1 cellular context compared by ENCODE assay signal in the genomic region with DNA sequence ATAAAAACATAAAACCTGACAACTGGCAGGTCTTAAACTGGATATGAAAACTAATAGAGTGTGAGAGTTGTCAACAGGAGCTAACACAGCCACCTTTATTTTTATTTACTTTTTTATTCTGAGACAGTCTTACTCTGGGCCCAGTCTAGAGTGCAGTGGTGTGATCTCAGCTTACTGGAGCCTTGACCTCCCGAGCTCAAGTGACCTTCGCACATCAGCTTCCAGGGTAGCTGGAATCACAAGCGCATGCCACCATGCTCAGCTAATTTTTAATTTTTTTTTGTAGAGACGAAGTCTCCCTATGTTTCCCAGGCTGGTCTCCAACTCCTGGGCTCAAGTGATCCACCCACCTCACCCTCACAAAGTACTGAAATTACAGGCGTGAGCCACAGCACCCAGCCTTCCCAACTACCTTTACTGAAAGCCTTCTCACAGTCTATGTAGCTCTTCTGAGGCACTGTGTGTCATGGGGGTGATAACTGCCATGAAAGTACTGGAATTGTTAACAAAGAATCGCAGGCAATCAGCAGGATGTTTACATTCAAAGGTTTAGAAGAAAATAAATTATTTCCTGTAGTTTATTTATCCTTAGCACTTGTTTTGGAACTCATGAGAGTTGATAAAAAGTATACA.
TF ChIP-seq lines count a peak whose summit lies in the region.

No MANE protein-coding gene starts in this region.

TF ChIP-seq in HepG2, 621 proteins besides CTCF, POLR2A, EP300 and RAD21:
- TF ChIP-seq MED13 (CRISPR knock-in tag; IDR thresholded peaks at IDR 0.05), result no peak
- TF ChIP-seq ZNF264 (CRISPR knock-in tag; IDR thresholded peaks at IDR 0.05), result no peak
- TF ChIP-seq, protein P1, sequence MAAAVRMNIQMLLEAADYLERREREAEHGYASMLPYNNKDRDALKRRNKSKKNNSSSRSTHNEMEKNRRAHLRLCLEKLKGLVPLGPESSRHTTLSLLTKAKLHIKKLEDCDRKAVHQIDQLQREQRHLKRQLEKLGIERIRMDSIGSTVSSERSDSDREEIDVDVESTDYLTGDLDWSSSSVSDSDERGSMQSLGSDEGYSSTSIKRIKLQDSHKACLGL (CRISPR knock-in tag; IDR thresholded peaks at IDR 0.05), result no peak
- TF ChIP-seq NFYB (CRISPR knock-in tag; IDR thresholded peaks at IDR 0.05), result no peak
- TF ChIP-seq ZNF20 (CRISPR knock-in tag; IDR thresholded peaks at IDR 0.05), result no peak
- no peak for TF ChIP-seq CC2D1A (CRISPR knock-in tag; IDR thresholded peaks at IDR 0.05)
- no peak for TF ChIP-seq GTF3A (CRISPR knock-in tag; conservative IDR thresholded peaks at IDR 0.05)
- peak; percentile 20; the same call in 1 of the 2 replicates for TF ChIP-seq SALL1 (CRISPR knock-in tag; IDR thresholded peaks at IDR 0.05)
- TF ChIP-seq ZNF558 (CRISPR knock-in tag; IDR thresholded peaks at IDR 0.05; ENCODE audit: borderline replicate concordance), result no peak
- TF ChIP-seq ZNF251 (CRISPR knock-in tag; IDR thresholded peaks at IDR 0.05), result no peak
- TF ChIP-seq, protein P2, sequence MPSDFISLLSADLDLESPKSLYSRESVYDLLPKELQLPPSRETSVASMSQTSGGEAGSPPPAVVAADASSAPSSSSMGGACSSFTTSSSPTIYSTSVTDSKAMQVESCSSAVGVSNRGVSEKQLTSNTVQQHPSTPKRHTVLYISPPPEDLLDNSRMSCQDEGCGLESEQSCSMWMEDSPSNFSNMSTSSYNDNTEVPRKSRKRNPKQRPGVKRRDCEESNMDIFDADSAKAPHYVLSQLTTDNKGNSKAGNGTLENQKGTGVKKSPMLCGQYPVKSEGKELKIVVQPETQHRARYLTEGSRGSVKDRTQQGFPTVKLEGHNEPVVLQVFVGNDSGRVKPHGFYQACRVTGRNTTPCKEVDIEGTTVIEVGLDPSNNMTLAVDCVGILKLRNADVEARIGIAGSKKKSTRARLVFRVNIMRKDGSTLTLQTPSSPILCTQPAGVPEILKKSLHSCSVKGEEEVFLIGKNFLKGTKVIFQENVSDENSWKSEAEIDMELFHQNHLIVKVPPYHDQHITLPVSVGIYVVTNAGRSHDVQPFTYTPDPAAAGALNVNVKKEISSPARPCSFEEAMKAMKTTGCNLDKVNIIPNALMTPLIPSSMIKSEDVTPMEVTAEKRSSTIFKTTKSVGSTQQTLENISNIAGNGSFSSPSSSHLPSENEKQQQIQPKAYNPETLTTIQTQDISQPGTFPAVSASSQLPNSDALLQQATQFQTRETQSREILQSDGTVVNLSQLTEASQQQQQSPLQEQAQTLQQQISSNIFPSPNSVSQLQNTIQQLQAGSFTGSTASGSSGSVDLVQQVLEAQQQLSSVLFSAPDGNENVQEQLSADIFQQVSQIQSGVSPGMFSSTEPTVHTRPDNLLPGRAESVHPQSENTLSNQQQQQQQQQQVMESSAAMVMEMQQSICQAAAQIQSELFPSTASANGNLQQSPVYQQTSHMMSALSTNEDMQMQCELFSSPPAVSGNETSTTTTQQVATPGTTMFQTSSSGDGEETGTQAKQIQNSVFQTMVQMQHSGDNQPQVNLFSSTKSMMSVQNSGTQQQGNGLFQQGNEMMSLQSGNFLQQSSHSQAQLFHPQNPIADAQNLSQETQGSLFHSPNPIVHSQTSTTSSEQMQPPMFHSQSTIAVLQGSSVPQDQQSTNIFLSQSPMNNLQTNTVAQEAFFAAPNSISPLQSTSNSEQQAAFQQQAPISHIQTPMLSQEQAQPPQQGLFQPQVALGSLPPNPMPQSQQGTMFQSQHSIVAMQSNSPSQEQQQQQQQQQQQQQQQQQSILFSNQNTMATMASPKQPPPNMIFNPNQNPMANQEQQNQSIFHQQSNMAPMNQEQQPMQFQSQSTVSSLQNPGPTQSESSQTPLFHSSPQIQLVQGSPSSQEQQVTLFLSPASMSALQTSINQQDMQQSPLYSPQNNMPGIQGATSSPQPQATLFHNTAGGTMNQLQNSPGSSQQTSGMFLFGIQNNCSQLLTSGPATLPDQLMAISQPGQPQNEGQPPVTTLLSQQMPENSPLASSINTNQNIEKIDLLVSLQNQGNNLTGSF (CRISPR knock-in tag; IDR thresholded peaks at IDR 0.05), result no peak
- no peak for TF ChIP-seq EZH2 (conservative IDR thresholded peaks at IDR 0.05; ENCODE audit: low read depth, low read length)
- TF ChIP-seq, protein P3, sequence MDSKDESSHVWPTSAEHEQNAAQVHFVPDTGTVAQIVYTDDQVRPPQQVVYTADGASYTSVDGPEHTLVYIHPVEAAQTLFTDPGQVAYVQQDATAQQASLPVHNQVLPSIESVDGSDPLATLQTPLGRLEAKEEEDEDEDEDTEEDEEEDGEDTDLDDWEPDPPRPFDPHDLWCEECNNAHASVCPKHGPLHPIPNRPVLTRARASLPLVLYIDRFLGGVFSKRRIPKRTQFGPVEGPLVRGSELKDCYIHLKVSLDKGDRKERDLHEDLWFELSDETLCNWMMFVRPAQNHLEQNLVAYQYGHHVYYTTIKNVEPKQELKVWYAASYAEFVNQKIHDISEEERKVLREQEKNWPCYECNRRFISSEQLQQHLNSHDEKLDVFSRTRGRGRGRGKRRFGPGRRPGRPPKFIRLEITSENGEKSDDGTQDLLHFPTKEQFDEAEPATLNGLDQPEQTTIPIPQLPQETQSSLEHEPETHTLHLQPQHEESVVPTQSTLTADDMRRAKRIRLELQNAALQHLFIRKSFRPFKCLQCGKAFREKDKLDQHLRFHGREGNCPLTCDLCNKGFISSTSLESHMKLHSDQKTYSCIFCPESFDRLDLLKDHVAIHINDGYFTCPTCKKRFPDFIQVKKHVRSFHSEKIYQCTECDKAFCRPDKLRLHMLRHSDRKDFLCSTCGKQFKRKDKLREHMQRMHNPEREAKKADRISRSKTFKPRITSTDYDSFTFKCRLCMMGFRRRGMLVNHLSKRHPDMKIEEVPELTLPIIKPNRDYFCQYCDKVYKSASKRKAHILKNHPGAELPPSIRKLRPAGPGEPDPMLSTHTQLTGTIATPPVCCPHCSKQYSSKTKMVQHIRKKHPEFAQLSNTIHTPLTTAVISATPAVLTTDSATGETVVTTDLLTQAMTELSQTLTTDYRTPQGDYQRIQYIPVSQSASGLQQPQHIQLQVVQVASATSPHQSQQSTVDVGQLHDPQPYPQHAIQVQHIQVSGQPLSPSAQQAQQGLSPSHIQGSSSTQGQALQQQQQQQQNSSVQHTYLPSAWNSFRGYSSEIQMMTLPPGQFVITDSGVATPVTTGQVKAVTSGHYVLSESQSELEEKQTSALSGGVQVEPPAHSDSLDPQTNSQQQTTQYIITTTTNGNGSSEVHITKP (CRISPR knock-in tag; IDR thresholded peaks at IDR 0.05; ENCODE audit: low read depth), result no peak
- TF ChIP-seq, protein P4, sequence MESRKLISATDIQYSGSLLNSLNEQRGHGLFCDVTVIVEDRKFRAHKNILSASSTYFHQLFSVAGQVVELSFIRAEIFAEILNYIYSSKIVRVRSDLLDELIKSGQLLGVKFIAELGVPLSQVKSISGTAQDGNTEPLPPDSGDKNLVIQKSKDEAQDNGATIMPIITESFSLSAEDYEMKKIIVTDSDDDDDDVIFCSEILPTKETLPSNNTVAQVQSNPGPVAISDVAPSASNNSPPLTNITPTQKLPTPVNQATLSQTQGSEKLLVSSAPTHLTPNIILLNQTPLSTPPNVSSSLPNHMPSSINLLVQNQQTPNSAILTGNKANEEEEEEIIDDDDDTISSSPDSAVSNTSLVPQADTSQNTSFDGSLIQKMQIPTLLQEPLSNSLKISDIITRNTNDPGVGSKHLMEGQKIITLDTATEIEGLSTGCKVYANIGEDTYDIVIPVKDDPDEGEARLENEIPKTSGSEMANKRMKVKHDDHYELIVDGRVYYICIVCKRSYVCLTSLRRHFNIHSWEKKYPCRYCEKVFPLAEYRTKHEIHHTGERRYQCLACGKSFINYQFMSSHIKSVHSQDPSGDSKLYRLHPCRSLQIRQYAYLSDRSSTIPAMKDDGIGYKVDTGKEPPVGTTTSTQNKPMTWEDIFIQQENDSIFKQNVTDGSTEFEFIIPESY (CRISPR knock-in tag; IDR thresholded peaks at IDR 0.05), result no peak
- TF ChIP-seq NFKBIZ (CRISPR knock-in tag; IDR thresholded peaks at IDR 0.05), result no peak
- TF ChIP-seq NR2F1 (CRISPR knock-in tag; IDR thresholded peaks at IDR 0.05), result 0 out of 4 replicates have a peak, but pooled peaks of 1 of the 2 experiments have one; percentile 10
- TF ChIP-seq, protein P5, sequence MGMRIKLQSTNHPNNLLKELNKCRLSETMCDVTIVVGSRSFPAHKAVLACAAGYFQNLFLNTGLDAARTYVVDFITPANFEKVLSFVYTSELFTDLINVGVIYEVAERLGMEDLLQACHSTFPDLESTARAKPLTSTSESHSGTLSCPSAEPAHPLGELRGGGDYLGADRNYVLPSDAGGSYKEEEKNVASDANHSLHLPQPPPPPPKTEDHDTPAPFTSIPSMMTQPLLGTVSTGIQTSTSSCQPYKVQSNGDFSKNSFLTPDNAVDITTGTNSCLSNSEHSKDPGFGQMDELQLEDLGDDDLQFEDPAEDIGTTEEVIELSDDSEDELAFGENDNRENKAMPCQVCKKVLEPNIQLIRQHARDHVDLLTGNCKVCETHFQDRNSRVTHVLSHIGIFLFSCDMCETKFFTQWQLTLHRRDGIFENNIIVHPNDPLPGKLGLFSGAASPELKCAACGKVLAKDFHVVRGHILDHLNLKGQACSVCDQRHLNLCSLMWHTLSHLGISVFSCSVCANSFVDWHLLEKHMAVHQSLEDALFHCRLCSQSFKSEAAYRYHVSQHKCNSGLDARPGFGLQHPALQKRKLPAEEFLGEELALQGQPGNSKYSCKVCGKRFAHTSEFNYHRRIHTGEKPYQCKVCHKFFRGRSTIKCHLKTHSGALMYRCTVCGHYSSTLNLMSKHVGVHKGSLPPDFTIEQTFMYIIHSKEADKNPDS (CRISPR knock-in tag; IDR thresholded peaks at IDR 0.05), result no peak
- TF ChIP-seq ZNF121 (CRISPR knock-in tag; IDR thresholded peaks at IDR 0.05), result no peak
- TF ChIP-seq, protein P6, sequence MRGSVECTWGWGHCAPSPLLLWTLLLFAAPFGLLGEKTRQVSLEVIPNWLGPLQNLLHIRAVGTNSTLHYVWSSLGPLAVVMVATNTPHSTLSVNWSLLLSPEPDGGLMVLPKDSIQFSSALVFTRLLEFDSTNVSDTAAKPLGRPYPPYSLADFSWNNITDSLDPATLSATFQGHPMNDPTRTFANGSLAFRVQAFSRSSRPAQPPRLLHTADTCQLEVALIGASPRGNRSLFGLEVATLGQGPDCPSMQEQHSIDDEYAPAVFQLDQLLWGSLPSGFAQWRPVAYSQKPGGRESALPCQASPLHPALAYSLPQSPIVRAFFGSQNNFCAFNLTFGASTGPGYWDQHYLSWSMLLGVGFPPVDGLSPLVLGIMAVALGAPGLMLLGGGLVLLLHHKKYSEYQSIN (CRISPR knock-in tag; IDR thresholded peaks at IDR 0.05; ENCODE audit: borderline replicate concordance), result no peak
- no peak for TF ChIP-seq SOX6 (IDR thresholded peaks at IDR 0.05)
- TF ChIP-seq SOX6 (CRISPR knock-in tag; IDR thresholded peaks at IDR 0.05), result 0 out of 2 replicates have a peak, but pooled peaks have one; percentile 13
- no peak for TF ChIP-seq MIER3 (CRISPR knock-in tag; IDR thresholded peaks at IDR 0.05; ENCODE audit: borderline replicate concordance)
- TF ChIP-seq BRD4 (CRISPR knock-in tag; IDR thresholded peaks at IDR 0.05), result no peak
- TF ChIP-seq ZNF552 (CRISPR knock-in tag; IDR thresholded peaks at IDR 0.05; ENCODE audit: borderline replicate concordance), result no peak
- TF ChIP-seq NR2F6 (IDR thresholded peaks at IDR 0.05), result peak; percentile 51; the same call in 1 of the 2 replicates
- peak; percentile 57; the same call in 1 of the 2 replicates for TF ChIP-seq NR2F6 (CRISPR knock-in tag; IDR thresholded peaks at IDR 0.05)
- TF ChIP-seq, protein P7, sequence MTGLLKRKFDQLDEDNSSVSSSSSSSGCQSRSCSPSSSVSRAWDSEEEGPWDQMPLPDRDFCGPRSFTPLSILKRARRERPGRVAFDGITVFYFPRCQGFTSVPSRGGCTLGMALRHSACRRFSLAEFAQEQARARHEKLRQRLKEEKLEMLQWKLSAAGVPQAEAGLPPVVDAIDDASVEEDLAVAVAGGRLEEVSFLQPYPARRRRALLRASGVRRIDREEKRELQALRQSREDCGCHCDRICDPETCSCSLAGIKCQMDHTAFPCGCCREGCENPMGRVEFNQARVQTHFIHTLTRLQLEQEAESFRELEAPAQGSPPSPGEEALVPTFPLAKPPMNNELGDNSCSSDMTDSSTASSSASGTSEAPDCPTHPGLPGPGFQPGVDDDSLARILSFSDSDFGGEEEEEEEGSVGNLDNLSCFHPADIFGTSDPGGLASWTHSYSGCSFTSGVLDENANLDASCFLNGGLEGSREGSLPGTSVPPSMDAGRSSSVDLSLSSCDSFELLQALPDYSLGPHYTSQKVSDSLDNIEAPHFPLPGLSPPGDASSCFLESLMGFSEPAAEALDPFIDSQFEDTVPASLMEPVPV (CRISPR knock-in tag; IDR thresholded peaks at IDR 0.05), result no peak
- peak; percentile 58 for TF ChIP-seq HNF4A (CRISPR knock-in tag; IDR thresholded peaks at IDR 0.05)
- TF ChIP-seq, protein P8, sequence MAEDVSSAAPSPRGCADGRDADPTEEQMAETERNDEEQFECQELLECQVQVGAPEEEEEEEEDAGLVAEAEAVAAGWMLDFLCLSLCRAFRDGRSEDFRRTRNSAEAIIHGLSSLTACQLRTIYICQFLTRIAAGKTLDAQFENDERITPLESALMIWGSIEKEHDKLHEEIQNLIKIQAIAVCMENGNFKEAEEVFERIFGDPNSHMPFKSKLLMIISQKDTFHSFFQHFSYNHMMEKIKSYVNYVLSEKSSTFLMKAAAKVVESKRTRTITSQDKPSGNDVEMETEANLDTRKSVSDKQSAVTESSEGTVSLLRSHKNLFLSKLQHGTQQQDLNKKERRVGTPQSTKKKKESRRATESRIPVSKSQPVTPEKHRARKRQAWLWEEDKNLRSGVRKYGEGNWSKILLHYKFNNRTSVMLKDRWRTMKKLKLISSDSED (CRISPR knock-in tag; IDR thresholded peaks at IDR 0.05), result no peak
- TF ChIP-seq POGZ (CRISPR knock-in tag; IDR thresholded peaks at IDR 0.05), result 0 out of 2 replicates have a peak, but pooled peaks have one; percentile 30
- no peak for TF ChIP-seq PRPF4 (IDR thresholded peaks at IDR 0.05; ENCODE audit: low read depth, low read length, poor library complexity, severe bottlenecking)
- TF ChIP-seq NR3C1 (CRISPR knock-in tag; IDR thresholded peaks at IDR 0.05), result no peak
- no peak for TF ChIP-seq MAFG (CRISPR knock-in tag; IDR thresholded peaks at IDR 0.05)
- peak; percentile 41; the same call in 1 of the 2 replicates for TF ChIP-seq HOXA3 (CRISPR knock-in tag; IDR thresholded peaks at IDR 0.05)
- no peak for TF ChIP-seq FOSL1 (CRISPR knock-in tag; IDR thresholded peaks at IDR 0.05; ENCODE audit: borderline replicate concordance)
- no peak for TF ChIP-seq SIN3B (IDR thresholded peaks at IDR 0.05; ENCODE audit: low read length)
- TF ChIP-seq ESRRA (CRISPR knock-in tag; IDR thresholded peaks at IDR 0.05; ENCODE audit: low read depth), result no peak
- TF ChIP-seq ZNF468 (CRISPR knock-in tag; IDR thresholded peaks at IDR 0.05), result no peak
- TF ChIP-seq, protein P9, sequence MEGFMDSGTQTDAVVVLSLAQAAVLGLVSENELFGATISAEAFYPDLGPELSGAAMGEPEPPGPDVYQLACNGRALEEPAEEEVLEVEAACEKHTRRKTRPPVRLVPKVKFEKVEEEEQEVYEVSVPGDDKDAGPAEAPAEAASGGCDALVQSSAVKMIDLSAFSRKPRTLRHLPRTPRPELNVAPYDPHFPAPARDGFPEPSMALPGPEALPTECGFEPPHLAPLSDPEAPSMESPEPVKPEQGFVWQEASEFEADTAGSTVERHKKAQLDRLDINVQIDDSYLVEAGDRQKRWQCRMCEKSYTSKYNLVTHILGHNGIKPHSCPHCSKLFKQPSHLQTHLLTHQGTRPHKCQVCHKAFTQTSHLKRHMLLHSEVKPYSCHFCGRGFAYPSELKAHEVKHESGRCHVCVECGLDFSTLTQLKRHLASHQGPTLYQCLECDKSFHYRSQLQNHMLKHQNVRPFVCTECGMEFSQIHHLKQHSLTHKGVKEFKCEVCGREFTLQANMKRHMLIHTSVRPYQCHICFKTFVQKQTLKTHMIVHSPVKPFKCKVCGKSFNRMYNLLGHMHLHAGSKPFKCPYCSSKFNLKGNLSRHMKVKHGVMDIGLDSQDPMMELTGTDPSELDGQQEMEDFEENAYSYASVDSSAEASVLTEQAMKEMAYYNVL (CRISPR knock-in tag; IDR thresholded peaks at IDR 0.05; ENCODE audit: borderline replicate concordance), result no peak
